Comparison of ENCODE assay signal across 1 cellular context in genomic region chr6:145349950-145350510, GRCh38.
TF ChIP-seq lines count a peak whose summit lies in the region.

No MANE protein-coding gene starts in this region.

TF ChIP-seq in GM12878, 131 proteins besides CTCF, POLR2A, EP300 and RAD21 (continued from another document and continues in another):
- peak; percentile 97 for TF ChIP-seq ATF2 (IDR thresholded peaks at IDR 0.05; ENCODE audit: low read length)
- no peak for TF ChIP-seq BCLAF1 (IDR thresholded peaks at IDR 0.05)
- TF ChIP-seq NRF1 (conservative IDR thresholded peaks at IDR 0.05; ENCODE audit: low read depth, low read length) = no peak
- no peak for TF ChIP-seq KLF5 (IDR thresholded peaks at IDR 0.05; ENCODE audit: partially characterized antibody)
- TF ChIP-seq PRDM15 (CRISPR knock-in tag; IDR thresholded peaks at IDR 0.05) = no peak
- peak; percentile 49 for TF ChIP-seq NBN (IDR thresholded peaks at IDR 0.05)
- no peak; the same call in 1 of the 2 replicates for TF ChIP-seq BCL11A (IDR thresholded peaks at IDR 0.05; ENCODE audit: low read depth, low read length)
- TF ChIP-seq ZNF687 (IDR thresholded peaks at IDR 0.05) = no peak
- no peak for TF ChIP-seq RCOR1 (conservative IDR thresholded peaks at IDR 0.05; ENCODE audit: low read depth, low read length)
- TF ChIP-seq IRF4 (IDR thresholded peaks at IDR 0.05; ENCODE audit: low read depth, low read length) = no peak
- TF ChIP-seq ZNF24 (IDR thresholded peaks at IDR 0.05) = no peak
- TF ChIP-seq NFIC (IDR thresholded peaks at IDR 0.05; ENCODE audit: low read depth, low read length) = peak; percentile 99
- TF ChIP-seq SMAD5 (IDR thresholded peaks at IDR 0.05; ENCODE audit: low read depth) = peak; percentile 81; the same call in 1 of the 2 replicates
- TF ChIP-seq WRNIP1 (IDR thresholded peaks at IDR 0.05; ENCODE audit: borderline replicate concordance, low read depth, low read length) = no peak
- no peak for TF ChIP-seq HDGF (IDR thresholded peaks at IDR 0.05)
- no peak for TF ChIP-seq CHD4 (IDR thresholded peaks at IDR 0.05)
- no peak for TF ChIP-seq SREBF1 (IDR thresholded peaks at IDR 0.05; ENCODE audit: low read length)
- TF ChIP-seq CEBPB (IDR thresholded peaks at IDR 0.05; ENCODE audit: borderline replicate concordance in 1 of 2, low read depth in 2 of 2, low read length in 2 of 2) = no peak; a peak in 1 of 4 replicates
- TF ChIP-seq IRF3 (IDR thresholded peaks at IDR 0.05) = no peak
- peak; percentile 26; the same call in 1 of the 2 replicates for TF ChIP-seq TCF7 (IDR thresholded peaks at IDR 0.05; ENCODE audit: borderline replicate concordance)
- no peak for TF ChIP-seq POLR2AphosphoS2 (IDR thresholded peaks at IDR 0.05; ENCODE audit: low read depth, low read length)
- TF ChIP-seq ZNF622 (IDR thresholded peaks at IDR 0.05) = no peak
- peak; percentile 78; the same call in 1 of the 3 replicates for TF ChIP-seq POU2F2 (IDR thresholded peaks at IDR 0.05; ENCODE audit: borderline replicate concordance, low read depth, low read length)
- no peak for TF ChIP-seq MLLT1 (IDR thresholded peaks at IDR 0.05)
- TF ChIP-seq ZBED1 (IDR thresholded peaks at IDR 0.05; ENCODE audit: borderline replicate concordance) = peak; percentile 81
- no peak for TF ChIP-seq STAT3 (IDR thresholded peaks at IDR 0.05; ENCODE audit: low read depth, low read length)
- peak; percentile 50; the same call in 1 of the 2 replicates for TF ChIP-seq EED (IDR thresholded peaks at IDR 0.05; ENCODE audit: low read depth)
- peak; percentile 41 to 60 for TF ChIP-seq BHLHE40 (IDR thresholded peaks at IDR 0.05; ENCODE audit: borderline replicate concordance in 1 of 2, low read depth in 2 of 2, low read length in 1 of 2)
- TF ChIP-seq NR2C2 (IDR thresholded peaks at IDR 0.05; ENCODE audit: borderline replicate concordance, control insufficient read depth, insufficient read length, low read depth) = no peak
- TF ChIP-seq DPF2 (IDR thresholded peaks at IDR 0.05) = 0 out of 2 replicates have a peak, but pooled peaks have one; percentile 24
- TF ChIP-seq USF1 (IDR thresholded peaks at IDR 0.05; ENCODE audit: borderline replicate concordance, extremely low read length, insufficient read depth, low read depth, low read length) = no peak
- no peak for TF ChIP-seq BRCA1 (IDR thresholded peaks at IDR 0.05; ENCODE audit: low read depth, low read length)
- TF ChIP-seq MEF2B (IDR thresholded peaks at IDR 0.05; ENCODE audit: partially characterized antibody, poor library complexity, severe bottlenecking) = peak; percentile 96
- no peak for TF ChIP-seq BACH1 (IDR thresholded peaks at IDR 0.05; ENCODE audit: borderline replicate concordance)
- no peak for TF ChIP-seq ZNF384 (IDR thresholded peaks at IDR 0.05; ENCODE audit: borderline replicate concordance, low read depth, low read length)
- TF ChIP-seq IKZF1 (conservative IDR thresholded peaks at IDR 0.05) = peak; percentile 52
- peak; percentile 83; the same call in 1 of the 2 replicates for TF ChIP-seq CREB1 (IDR thresholded peaks at IDR 0.05; ENCODE audit: low read depth)
- peak; percentile 78 for TF ChIP-seq SKIL (IDR thresholded peaks at IDR 0.05; ENCODE audit: low read depth, poor library complexity, severe bottlenecking)
- TF ChIP-seq SMARCA5 (IDR thresholded peaks at IDR 0.05) = no peak
- no peak for TF ChIP-seq SIX5 (IDR thresholded peaks at IDR 0.05; ENCODE audit: low read depth, low read length, severe bottlenecking)
- no peak for TF ChIP-seq USF2 (IDR thresholded peaks at IDR 0.05; ENCODE audit: borderline replicate concordance, low read depth, low read length)
- no peak for TF ChIP-seq CBX3 (IDR thresholded peaks at IDR 0.05; ENCODE audit: borderline replicate concordance, low read depth)
- TF ChIP-seq MYB (IDR thresholded peaks at IDR 0.05; ENCODE audit: borderline replicate concordance, low read depth, low read length) = no peak
- TF ChIP-seq ZNF217 (IDR thresholded peaks at IDR 0.05) = no peak
- TF ChIP-seq JUNB (IDR thresholded peaks at IDR 0.05) = peak; percentile 75
- TF ChIP-seq TAF1 (IDR thresholded peaks at IDR 0.05; ENCODE audit: borderline replicate concordance, low read depth, low read length) = no peak; the same call in 1 of the 2 replicates
- peak; percentile 96 for TF ChIP-seq TBL1XR1 (IDR thresholded peaks at IDR 0.05; ENCODE audit: low read depth, low read length)
- TF ChIP-seq POLR2AphosphoS5 (IDR thresholded peaks at IDR 0.05; ENCODE audit: low read length) = no peak
- peak; percentile 73 for TF ChIP-seq PML (IDR thresholded peaks at IDR 0.05; ENCODE audit: low read length)
- peak; percentile 91 for TF ChIP-seq CREM (IDR thresholded peaks at IDR 0.05; ENCODE audit: low read depth)
